Comparison of ENCODE assay signal across 9 cellular contexts in the genomic region with DNA sequence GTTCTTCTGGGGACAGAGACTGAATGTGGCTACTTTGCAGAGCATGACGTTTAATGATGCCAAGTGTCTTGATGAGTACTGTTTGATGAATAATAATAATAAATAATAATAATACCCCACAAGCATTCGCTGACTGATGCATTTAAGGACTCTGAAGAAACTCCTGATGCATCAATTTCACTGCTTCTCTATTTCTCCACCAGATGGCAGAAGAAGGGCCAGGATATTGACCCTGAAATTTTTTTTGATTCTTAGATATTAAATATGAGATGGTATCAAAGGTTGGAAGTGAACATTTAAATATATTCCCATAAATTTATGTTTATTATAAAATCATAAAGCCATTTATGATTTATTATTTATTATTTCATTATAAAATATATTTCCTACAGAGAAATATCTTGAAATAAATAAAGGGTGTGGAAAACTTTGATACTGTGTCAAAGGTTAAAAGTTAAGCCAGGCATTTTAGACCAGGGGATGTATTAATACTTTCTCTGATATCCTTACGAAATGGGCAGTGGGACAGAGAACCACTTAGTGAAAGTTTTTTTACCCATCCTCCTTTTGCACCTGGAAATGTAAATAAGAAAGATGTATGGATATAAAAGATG.
A peak's percentile ranks its signal among the peaks of the same experiment; 100 is the strongest.
DNase-seq lines count a peak whose midpoint lies in the region; ATAC-seq and TF ChIP-seq lines count a peak whose summit lies in the region.
"Had no signal": no experiment of that assay in that cellular context is flagged by ENCODE, and none has a peak within 500 bp of the region (broad histone marks: within the 10 kb centered on the region; RNA-seq: fewer than 3 reads in every experiment).

No MANE protein-coding gene starts in this region.

- ATAC-seq in GM19351 (IDR thresholded peaks at IDR 0.05; ENCODE audit: unreplicated experiment) = no peak

- H3K27ac Mint-ChIP-seq in activated CD4-positive, alpha-beta memory T cell treated with anti-CD3 and anti-CD28 coated beads, Interleukin-2, amount 10 ng/mL, durations not matched to agents 7 days and 5 days = no peak overlapping the region
- H3K27ac Mint-ChIP-seq: activated naive CD4-positive, alpha-beta T cell treated with anti-CD3 and anti-CD28 coated beads, Interleukin-2, amount 50 U/mL, for 24 hours had no signal

- H3F3A ChIP-seq in OCI-LY1 (ENCODE audit: insufficient read depth, low read length) = no peaks in the 10 kb centered on the region

- no peak overlapping the region for H3K4me2 ChIP-seq in OCI-LY1 (ENCODE audit: low read length)

- H3K4me3 Mint-ChIP-seq in activated CD4-positive, alpha-beta memory T cell treated with anti-CD3 and anti-CD28 coated beads, Interleukin-2, amount 10 ng/mL, durations not matched to agents 7 days and 5 days = no peak overlapping the region
- H3K4me3 Mint-ChIP-seq: activated naive CD4-positive, alpha-beta T cell treated with anti-CD3 and anti-CD28 coated beads, Interleukin-2, amount 50 U/mL, for 24 hours had no signal

- 33% methylated on average over 3 of the region's 3 CpGs for WGBS in prostate gland

- intact Hi-C loops in prostate gland (cut with DNase I) = loop anchor here (5.0 to 10.0 kb wide), 5 partner anchors 92 to 924 kb away; no protein-coding TSS in a partner anchor

- no peaks in the 10 kb centered on the region for H3K36me3 ChIP-seq in OCI-LY1 (ENCODE audit: insufficient read depth, low read length)
- H3K36me3 ChIP-seq in prostate gland = no peaks in the 10 kb centered on the region

- H3K79me2 ChIP-seq in OCI-LY1 (ENCODE audit: insufficient read depth, low read length) = no peaks in the 10 kb centered on the region

- H3K9me3 Mint-ChIP-seq in activated CD4-positive, alpha-beta memory T cell treated with anti-CD3 and anti-CD28 coated beads, Interleukin-2, amount 10 ng/mL, durations not matched to agents 7 days and 5 days = no peaks in the 10 kb centered on the region
- H3K9me3 Mint-ChIP-seq: activated naive CD4-positive, alpha-beta T cell treated with anti-CD3 and anti-CD28 coated beads, Interleukin-2, amount 50 U/mL, for 24 hours had no signal

- H3K9ac ChIP-seq in OCI-LY1 (ENCODE audit: low read length) = no peak overlapping the region

- POLR2A ChIA-PET in activated CD4-positive, alpha-beta memory T cell treated with anti-CD3 and anti-CD28 coated beads, Interleukin-2, amount 10 ng/mL, durations not matched to agents 7 days and 5 days (lab: Charles Lee) = interaction anchor here (0.6 kb wide), 1 partner anchor 386 kb away, joined by 3 read pairs; no protein-coding TSS in a partner anchor

- TF ChIP-seq CTCF in OCI-LY1 (IDR thresholded peaks at IDR 0.05; ENCODE audit: low read length) (peak; percentile 52), epithelial cell of proximal tubule (conservative IDR thresholded peaks at IDR 0.05; ENCODE audit: low read depth, low read length) (peak; percentile 75), prostate gland (IDR thresholded peaks at IDR 0.05) (peak; percentile 50 to 86 (median 72))

- H3K9me3 ChIP-seq in OCI-LY1 (ENCODE audit: low read length) (no peaks in the 10 kb centered on the region), prostate gland (no peaks in the 10 kb centered on the region)

- H3K27me3 Mint-ChIP-seq in activated CD4-positive, alpha-beta memory T cell treated with anti-CD3 and anti-CD28 coated beads, Interleukin-2, amount 10 ng/mL, durations not matched to agents 7 days and 5 days = peaks cover 42% of the 10 kb centered on the region

- H3K4me1 Mint-ChIP-seq in activated CD4-positive, alpha-beta memory T cell treated with anti-CD3 and anti-CD28 coated beads, Interleukin-2, amount 10 ng/mL, durations not matched to agents 7 days and 5 days = peaks cover 2% of the 10 kb centered on the region

- H3K27me3 ChIP-seq in OCI-LY1 (ENCODE audit: insufficient read depth, low read length) (no peaks in the 10 kb centered on the region), prostate gland (replicated peaks; ENCODE audit: insufficient read depth) (no peaks in the 10 kb centered on the region)

- H3K36me3 Mint-ChIP-seq in activated CD4-positive, alpha-beta memory T cell treated with anti-CD3 and anti-CD28 coated beads, Interleukin-2, amount 10 ng/mL, durations not matched to agents 7 days and 5 days (ENCODE audit: low read depth) = no peaks in the 10 kb centered on the region
- H3K36me3 Mint-ChIP-seq: activated naive CD4-positive, alpha-beta T cell treated with anti-CD3 and anti-CD28 coated beads, Interleukin-2, amount 50 U/mL, for 24 hours had no signal

- no peaks in the 10 kb centered on the region for H3K9me2 ChIP-seq in OCI-LY1 (ENCODE audit: low read depth, low read length)

- H3K4me1 ChIP-seq in OCI-LY1 (ENCODE audit: insufficient read depth, low read length, severe bottlenecking) (no peaks in the 10 kb centered on the region), prostate gland (replicated peaks) (no peaks in the 10 kb centered on the region)

- no peak for TF ChIP-seq POLR2A in prostate gland (IDR thresholded peaks at IDR 0.05)

- CTCF ChIA-PET in activated CD4-positive, alpha-beta memory T cell treated with anti-CD3 and anti-CD28 coated beads, Interleukin-2, amount 10 ng/mL, durations not matched to agents 7 days and 5 days (lab: Charles Lee) = no interaction called here

- H4K20me1 ChIP-seq in OCI-LY1 (ENCODE audit: insufficient read depth, low read length) = no peaks in the 10 kb centered on the region

- H2AFZ ChIP-seq in OCI-LY1 (ENCODE audit: low read length) = no peak overlapping the region

- peak; percentile 18 for DNase-seq in A172 (ENCODE audit: low spot score)
- DNase-seq in GM04504 (ENCODE audit: low read depth) = peak; percentile 7
- DNase-seq in epithelial cell of proximal tubule (ENCODE audit: low read depth) = no peak
- no peak for DNase-seq in prostate gland (ENCODE audit: low spot score)
- DNase-seq in MV-4-11 (lab: John Stamatoyannopoulos, UW) = no peak
- no peak for DNase-seq in activated CD4-positive, alpha-beta memory T cell treated with anti-CD3 and anti-CD28 coated beads, Interleukin-2, amount 10 ng/mL, durations not matched to agents 7 days and 5 days

- H3K27ac ChIP-seq in OCI-LY1 (ENCODE audit: low read depth, low read length, poor library complexity, severe bottlenecking) (no peak overlapping the region), prostate gland (peak overlapping the region in 1 of 2 donors; percentile 15)

- H3K4me3 ChIP-seq in OCI-LY1 (ENCODE audit: low read depth, low read length, poor library complexity, severe bottlenecking) = no peak overlapping the region
- H3K4me3 ChIP-seq in epithelial cell of proximal tubule (ENCODE audit: low read depth, low read length) = no peak overlapping the region
- no peak overlapping the region for H3K4me3 ChIP-seq in prostate gland

Comparison
In these comparisons a context has a peak if more than half of its experiments do, and no peak if none do; other contexts are left out.
1. DNase-seq: peak in A172 (single experiment) and GM04504 (single experiment); none in epithelial cell of proximal tubule (single experiment), prostate gland (single experiment), MV-4-11 (single experiment) and activated CD4-positive, alpha-beta memory T cell treated with anti-CD3 and anti-CD28 coated beads, Interleukin-2, amount 10 ng/mL, durations not matched to agents 7 days and 5 days (single experiment).
2. Peak in every context shown above with its lines, with median percentiles within 50 percentile points of each other: CTCF ChIP-seq.